In the genomic region with DNA sequence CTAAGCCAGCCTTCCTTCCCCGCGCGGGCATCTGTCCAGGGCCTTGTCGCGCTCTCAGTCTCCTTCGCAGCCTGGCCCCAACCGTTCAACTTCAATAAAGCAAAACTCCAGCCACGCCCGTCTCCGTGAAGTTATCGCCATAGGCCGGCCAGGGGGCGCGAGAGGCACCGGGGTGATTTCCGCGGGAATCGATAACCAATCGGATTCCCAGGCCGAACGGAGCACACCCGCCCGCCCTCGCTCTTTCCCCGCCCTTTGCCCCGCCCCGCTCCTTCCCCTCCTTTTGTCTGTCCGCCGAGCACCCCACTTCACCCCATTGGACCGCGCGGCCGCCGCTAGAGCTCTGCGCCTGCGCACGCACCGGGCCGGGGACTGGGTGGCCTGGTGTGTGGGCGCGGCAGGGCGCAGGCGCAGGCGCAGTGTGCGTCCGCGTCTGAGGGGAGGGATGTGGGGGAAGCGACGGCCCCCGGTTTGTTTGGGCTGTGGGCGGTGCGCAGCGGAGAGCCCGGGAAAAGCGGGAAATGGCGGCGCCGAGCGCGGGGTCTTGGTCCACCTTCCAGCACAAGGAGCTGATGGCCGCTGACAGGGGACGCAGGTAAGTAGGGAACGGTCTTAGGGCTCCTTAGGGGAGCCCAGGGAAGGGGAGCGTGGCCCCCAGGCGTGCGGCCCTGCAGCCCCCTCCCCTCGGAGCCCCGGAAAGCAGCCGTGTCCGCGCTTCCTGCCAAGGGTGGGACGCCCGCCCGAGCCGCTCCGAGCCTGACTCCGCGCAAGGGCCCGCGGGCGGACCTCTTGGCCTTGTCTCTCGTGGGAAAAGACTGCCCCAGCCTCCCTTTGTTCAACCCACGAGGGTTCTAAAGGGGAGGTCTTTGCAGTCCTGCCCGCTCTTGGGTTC, we compare ENCODE assay signal across 8 cellular contexts. TPM values are rescaled to one million over a fixed set of nuclear protein-coding genes. Genes with fewer than 3 reads are reported as not detected.
DNase-seq lines count a peak whose midpoint lies in the region; ATAC-seq and TF ChIP-seq lines count a peak whose summit lies in the region.

A gene (plus strand): TSS at position 417 of the 892 bp plus-strand sequence. CDS start 105 bp downstream, at position 522.

- no peak within 1 kb of the TSS for H3K23ac ChIP-seq in H9 (ENCODE audit: insufficient read length, low read depth, low read length)

- H3K79me1 ChIP-seq in H9 (ENCODE audit: insufficient read depth, low read depth, low read length, poor library complexity, severe bottlenecking): no peaks in the 10 kb centered on the region

- H3K79me2 ChIP-seq in H9 (ENCODE audit: insufficient read depth, low read length): peaks cover 16% of the 10 kb centered on the region; the same call in 1 of the 2 replicates

- peaks cover 10% of the 10 kb centered on the region for H3K23me2 ChIP-seq in H9 (ENCODE audit: insufficient read length, low read depth, low read length, poor library complexity, severe bottlenecking)

- H3K27me3 ChIP-seq in H9 (ENCODE audit: insufficient read depth, low read length): peaks cover 10% of the 10 kb centered on the region; the same call in 1 of the 2 replicates

- H3K27ac Mint-ChIP-seq in H9 (peak within 1 kb of the TSS; percentile 57 to 96 (median 95); a peak in 6 of 7 replicates), nephron (peak within 1 kb of the TSS; percentile 93 to 96 (median 95))

- no peak within 1 kb of the TSS for H3K56ac ChIP-seq in H9 (ENCODE audit: insufficient read length, low read depth, low read length)

- H2AFZ ChIP-seq in H9 (ENCODE audit: low read length): no peak within 1 kb of the TSS

- peak; percentile 90 for TF ChIP-seq POLR2A in Raji (IDR thresholded peaks at IDR 0.05; ENCODE audit: insufficient read depth, low read depth, low read length)

- H3K4ac ChIP-seq in H9 (ENCODE audit: low read depth, low read length): no peak within 1 kb of the TSS; the same call in 1 of the 2 replicates

- peak; percentile 96 for ATAC-seq in stimulated activated naive CD8-positive, alpha-beta T cell treated with anti-CD3 and anti-CD28 coated beads, Interleukin-15, Interleukin-2, amounts not matched to agents 100 U/mL and 50 U/mL, for 24 hours

- no peak within 1 kb of the TSS for H2BK20ac ChIP-seq in H9 (ENCODE audit: low read depth, low read length, poor library complexity, severe bottlenecking)

- H2BK5ac ChIP-seq in H9 (ENCODE audit: insufficient read length, low read length): no peak within 1 kb of the TSS

- no peak within 1 kb of the TSS for H2BK15ac ChIP-seq in H9 (ENCODE audit: low read depth, low read length)

- H4K91ac ChIP-seq in H9 (ENCODE audit: insufficient read length, low read depth, low read length): peak within 1 kb of the TSS; percentile 60

- H3K36me3 ChIP-seq in ES-I3 (ENCODE audit: insufficient read depth, low read length): peaks cover 12% of the 10 kb centered on the region

- H2AK5ac ChIP-seq in H9 (ENCODE audit: insufficient read length, low read length): no peak within 1 kb of the TSS

- H3K4me1 Mint-ChIP-seq in H9 (peaks cover 38 to 41% of the 10 kb centered on the region in 2 experiments), nephron (peaks cover 56% of the 10 kb centered on the region)

- no peak within 1 kb of the TSS for H2BK120ac ChIP-seq in H9 (ENCODE audit: low read depth, low read length, poor library complexity, severe bottlenecking)

- DNase-seq in H9 (peak; percentile 99), M059J (ENCODE audit: low read depth) (peak; percentile 98), fibroblast of pulmonary artery (ENCODE audit: low read depth) (peak; percentile 97)
- peak; percentile 99 for DNase-seq in activated T-helper 9 cell treated with anti-CD3 and anti-CD28 coated beads, Interleukin-2, amount 50 U/mL, for 16 hours (ENCODE audit: low read depth)
- DNase-seq in stimulated activated naive CD8-positive, alpha-beta T cell treated with anti-CD3 and anti-CD28 coated beads, Interleukin-15, Interleukin-2, amounts not matched to agents 100 U/mL and 50 U/mL, for 24 hours: peak; percentile 99

- peak within 1 kb of the TSS; percentile 99 for H3K14ac ChIP-seq in H9 (ENCODE audit: insufficient read depth, low read length)

- no peak within 1 kb of the TSS for H3T11ph ChIP-seq in H9 (ENCODE audit: low read length)

- H2BK12ac ChIP-seq in H9 (ENCODE audit: insufficient read length, low read depth, low read length): no peak within 1 kb of the TSS

- no peak within 1 kb of the TSS for H3K27ac ChIP-seq in H9 (ENCODE audit: insufficient read length, low read depth, low read length)

- peak within 1 kb of the TSS; percentile 92 for H3K18ac ChIP-seq in H9 (ENCODE audit: insufficient read length, low read depth, low read length)

- H4K8ac ChIP-seq in H9 (replicated peaks; ENCODE audit: insufficient read length, low read depth, low read length): no peak within 1 kb of the TSS

- WGBS in H9 (ENCODE audit: extremely low coverage, insufficient read length, low lambda C conversion rate): no CpG with 5 or more reads among the region's 84 CpGs

- peak within 1 kb of the TSS; percentile 86 for H3K4me3 ChIP-seq in fibroblast of pulmonary artery (replicated peaks; ENCODE audit: low read depth, low read length)

- H3K4me2 ChIP-seq in H9 (ENCODE audit: insufficient read depth, insufficient read length, low read length): peak within 1 kb of the TSS; percentile 99

- peak within 1 kb of the TSS; percentile 17 for H4K5ac ChIP-seq in H9 (ENCODE audit: insufficient read length, low read depth, low read length)

- TF ChIP-seq CTCF in H9 (conservative IDR thresholded peaks at IDR 0.05) (peak; percentile 44; the same call in 2 of the 3 replicates), fibroblast of pulmonary artery (IDR thresholded peaks at IDR 0.05; ENCODE audit: low read length, missing control alignments) (peak; percentile 22), nephron (IDR thresholded peaks at IDR 0.05; ENCODE audit: unreplicated experiment in 3 of 3) (peak in 2 of 3 experiments; percentile 22 to 47)

- H3K4me3 Mint-ChIP-seq in H9: peak within 1 kb of the TSS; percentile 91 to 95
- peak within 1 kb of the TSS; percentile 95 to 99 (median 96) for H3K4me3 Mint-ChIP-seq in nephron

- H3K4me1 ChIP-seq in ES-I3 (ENCODE audit: insufficient read depth, low read length): peaks cover 24% of the 10 kb centered on the region
- peaks cover 9% of the 10 kb centered on the region; the same call in 1 of the 2 replicates for H3K4me1 ChIP-seq in H9 (ENCODE audit: insufficient read depth, low read length)

- H3K9me3 ChIP-seq in ES-I3 (ENCODE audit: control insufficient read depth, insufficient read depth, low read length) (no peaks in the 10 kb centered on the region), H9 (ENCODE audit: control insufficient read depth, low read depth, low read length) (peaks cover 10% of the 10 kb centered on the region)

- H3K27me3 Mint-ChIP-seq in H9 (ENCODE audit: low read depth) (peaks cover 35% of the 10 kb centered on the region), nephron (ENCODE audit: low read depth) (no peaks in the 10 kb centered on the region)

- H3K9me3 Mint-ChIP-seq in H9 (peaks cover 12 to 14% of the 10 kb centered on the region in 2 experiments), nephron (peaks cover 4% of the 10 kb centered on the region)

- H4K20me1 ChIP-seq in H9 (ENCODE audit: control insufficient read depth, insufficient read depth, insufficient read length): no peaks in the 10 kb centered on the region

- H3K36me3 Mint-ChIP-seq in H9 (ENCODE audit: insufficient read depth in 1 of 3, low read depth in 3 of 3) (peaks cover 31 to 51% (median 43%) of the 10 kb centered on the region in 3 experiments), nephron (ENCODE audit: low read depth) (peaks cover 23% of the 10 kb centered on the region)

- H3K9ac ChIP-seq in ES-I3 (ENCODE audit: low read depth, low read length) (peak within 1 kb of the TSS; percentile 95), H9 (ENCODE audit: extremely low read depth, insufficient read length, low read length) (peak within 1 kb of the TSS; percentile 94)

RNA-seq across cellular contexts. Expression of the gene that starts here (rescaled TPM):
- total RNA-seq in H9 (2021): 65.3 and 67.4 TPM in 2 replicates
- 22.5 and 31.2 TPM in 2 replicates for total RNA-seq in M059J (2014; rRNA removed; shearing (Covaris generic))
